ENCODE assay signal across 22 cellular contexts in genomic region chr6:119083007-119083406, GRCh38. TPM values are rescaled to one million over a fixed set of nuclear protein-coding genes. Genes with fewer than 3 reads are reported as not detected.
DNase-seq lines count a peak whose midpoint lies in the region; ATAC-seq, FAIRE-seq and TF ChIP-seq lines count a peak whose summit lies in the region.
"Had no signal": no experiment of that assay in that cellular context is flagged by ENCODE, and none has a peak within 500 bp of the region (broad histone marks: within the 10 kb centered on the region; RNA-seq: fewer than 3 reads in every experiment).

No MANE protein-coding gene starts in this region.

- H3K27ac ChIP-seq in HEK293 (ENCODE audit: extremely low read depth, low read depth, low read length), result no peak overlapping the region
- no peak overlapping the region for H3K27ac ChIP-seq in K562 (ENCODE audit: extremely low read depth, low read depth, low read length)
- no peak overlapping the region for H3K27ac ChIP-seq in mesenchymal stem cell (ENCODE audit: low read length, poor library complexity, severe bottlenecking)
- H3K27ac ChIP-seq in lower lobe of right lung, result no peak overlapping the region
- H3K27ac ChIP-seq: GM23248 had no signal

- no peak for TF ChIP-seq CTCF in activated CD8-positive, alpha-beta T cell treated with anti-CD3 and anti-CD28 coated beads for 36 hours (IDR thresholded peaks at IDR 0.05)
- TF ChIP-seq CTCF in HEK293 (tag by site-specific recombination; IDR thresholded peaks at IDR 0.05), result no peak
- TF ChIP-seq CTCF in K562 (IDR thresholded peaks at IDR 0.05 in 2 of 3, conservative IDR thresholded peaks at IDR 0.05 in 1 of 3; ENCODE audit: insufficient read depth in 2 of 3, low read depth in 1 of 3, low read length in 3 of 3), result no peak
- TF ChIP-seq CTCF in neural crest cell (conservative IDR thresholded peaks at IDR 0.05), result no peak
- no peak for TF ChIP-seq CTCF in lower lobe of right lung (IDR thresholded peaks at IDR 0.05)

- H3K18ac ChIP-seq in mesenchymal stem cell (ENCODE audit: low read depth in 1 of 2, low read length in 2 of 2), result no peak overlapping the region

- no peak overlapping the region for H2AFZ ChIP-seq in K562 (ENCODE audit: low read depth, low read length)
- no peak overlapping the region for H2AFZ ChIP-seq in mesenchymal stem cell (ENCODE audit: low read depth, low read length)
- H2AFZ ChIP-seq: GM23248 had no signal

- peaks cover 2% of the 10 kb centered on the region; the same call in 2 of the 3 replicates for H3K79me2 ChIP-seq in K562 (ENCODE audit: control insufficient read depth, insufficient read depth, low read length)

- no TSS peak for BruUV-seq in K562 (replicated peaks; lab: Mats Ljungman, UMichigan)

- no peak overlapping the region for H3K14ac ChIP-seq in mesenchymal stem cell (ENCODE audit: low read length in 2 of 2)

- no peak overlapping the region for H3K4ac ChIP-seq in mesenchymal stem cell (ENCODE audit: low read depth in 1 of 2, low read length in 2 of 2)

- intact Hi-C loops in activated CD8-positive, alpha-beta T cell treated with anti-CD3 and anti-CD28 coated beads for 36 hours (cut with micrococcal nuclease), result no loop called here
- intact Hi-C loops in K562 (cut with micrococcal nuclease), result no loop called here
- intact Hi-C loops in lower lobe of right lung (cut with DNase I), result no loop called here

- H2AK5ac ChIP-seq in mesenchymal stem cell (ENCODE audit: low read length, severe bottlenecking), result no peak overlapping the region

- 15% methylated on average over 5 of the region's 5 CpGs for WGBS in K562 (ENCODE audit: insufficient coverage, low coverage, missing lambda C conversion rate)
- 83% methylated on average over 5 of the region's 5 CpGs for WGBS in mesenchymal stem cell

- H3K4me3 Mint-ChIP-seq in activated CD8-positive, alpha-beta T cell treated with anti-CD3 and anti-CD28 coated beads for 36 hours, result no peak overlapping the region
- no peak overlapping the region for H3K4me3 Mint-ChIP-seq in activated CD8-positive, alpha-beta T cell treated with anti-CD3 and anti-CD28 coated beads, Interleukin-2, amount 10 ng/mL, durations not matched to agents 7 days and 5 days
- peak overlapping the region; percentile 65 for H3K4me3 Mint-ChIP-seq in neural crest cell
- H3K4me3 Mint-ChIP-seq: CD4-positive, alpha-beta memory T cell had no signal

- H3K9me3 Mint-ChIP-seq in activated CD8-positive, alpha-beta T cell treated with anti-CD3 and anti-CD28 coated beads for 36 hours, result peaks cover 15% of the 10 kb centered on the region
- peaks cover 8% of the 10 kb centered on the region for H3K9me3 Mint-ChIP-seq in activated CD8-positive, alpha-beta T cell treated with anti-CD3 and anti-CD28 coated beads, Interleukin-2, amount 10 ng/mL, durations not matched to agents 7 days and 5 days (ENCODE audit: insufficient read depth)
- H3K9me3 Mint-ChIP-seq in neural crest cell, result peaks cover 10% of the 10 kb centered on the region

- H3K36me3 Mint-ChIP-seq in activated CD8-positive, alpha-beta T cell treated with anti-CD3 and anti-CD28 coated beads for 36 hours (ENCODE audit: low read depth), result peaks cover 2% of the 10 kb centered on the region
- peaks cover 5% of the 10 kb centered on the region for H3K36me3 Mint-ChIP-seq in activated CD8-positive, alpha-beta T cell treated with anti-CD3 and anti-CD28 coated beads, Interleukin-2, amount 10 ng/mL, durations not matched to agents 7 days and 5 days (ENCODE audit: low read depth)
- peaks cover 16% of the 10 kb centered on the region for H3K36me3 Mint-ChIP-seq in neural crest cell (ENCODE audit: low read depth)

- peak; percentile 6 for DNase-seq in activated CD8-positive, alpha-beta T cell treated with anti-CD3 and anti-CD28 coated beads for 36 hours
- DNase-seq in activated CD8-positive, alpha-beta T cell treated with anti-CD3 and anti-CD28 coated beads, Interleukin-2, amount 10 ng/mL, durations not matched to agents 7 days and 5 days, result no peak
- DNase-seq in K562 (ENCODE audit: extremely low read depth in 1 of 4, low spot score in 3 of 4) (no peak), neural crest cell (ENCODE audit: low read depth, low spot score) (no peak), mesenchymal stem cell (no peak), lower lobe of right lung (no peak)
- DNase-seq: 8988T; C1 segment of cervical spinal cord; Calu3; CD4-positive, alpha-beta memory T cell; COR-L47; DMS53; DMS79 treated with DMSO at 0.1 percent for 48 hours; GF-D8; GM23248; H7; HCEC 1CT had no signal

- FAIRE-seq in K562 (lab: Jason Lieb, UNC), result no peak
- FAIRE-seq: GM12891, GM18507, H1 had no signal

- H4K20me1 ChIP-seq in K562 (replicated peaks; ENCODE audit: control insufficient read depth, insufficient read depth, low read length), result no peaks in the 10 kb centered on the region

- no peak overlapping the region for H4K8ac ChIP-seq in mesenchymal stem cell (ENCODE audit: low read length)

- H4K91ac ChIP-seq in mesenchymal stem cell (ENCODE audit: low read length), result no peak overlapping the region

- no peak for TF ChIP-seq RAD21 in K562 (CRISPR knock-in tag; conservative IDR thresholded peaks at IDR 0.05 in 1 of 2, IDR thresholded peaks at IDR 0.05 in 1 of 2)

- no peak overlapping the region for H3K9ac ChIP-seq in K562 (ENCODE audit: insufficient read depth in 1 of 2, low read depth in 2 of 2, low read length in 2 of 2)
- no peak overlapping the region for H3K9ac ChIP-seq in mesenchymal stem cell (ENCODE audit: low read length)
- H3K9ac ChIP-seq: GM23248 had no signal

- H2BK12ac ChIP-seq in mesenchymal stem cell (ENCODE audit: low read length in 2 of 2), result no peak overlapping the region

- no peaks in the 10 kb centered on the region for H3K9me3 ChIP-seq in HEK293 (ENCODE audit: control insufficient read depth, insufficient read depth, low read depth, low read length)
- H3K9me3 ChIP-seq in K562 (replicated peaks; ENCODE audit: control insufficient read depth, insufficient read depth, low read depth, low read length), result peaks cover 4% of the 10 kb centered on the region; the same call in 1 of the 2 replicates
- H3K9me3 ChIP-seq in mesenchymal stem cell (ENCODE audit: control insufficient read depth, low read length), result no peaks in the 10 kb centered on the region
- peaks cover 7% of the 10 kb centered on the region for H3K9me3 ChIP-seq in lower lobe of right lung

- CTCF ChIA-PET in activated CD8-positive, alpha-beta T cell treated with anti-CD3 and anti-CD28 coated beads for 36 hours (lab: Charles Lee), result no interaction called here
- CTCF ChIA-PET in activated CD8-positive, alpha-beta T cell treated with anti-CD3 and anti-CD28 coated beads, Interleukin-2, amount 10 ng/mL, durations not matched to agents 7 days and 5 days (lab: Charles Lee), result no interaction called here
- CTCF ChIA-PET in HEK293 (lab: Yijun Ruan, JAX) (no interaction called here), K562 (lab: Yijun Ruan, JAX; ENCODE audit: low intra/inter-chr PET ratio) (no interaction called here)

- H3K23ac ChIP-seq in mesenchymal stem cell (ENCODE audit: low read length in 2 of 2), result no peak overlapping the region

- no peak overlapping the region for H2BK120ac ChIP-seq in mesenchymal stem cell (ENCODE audit: low read depth, low read length)

- H3K36me3 ChIP-seq in HEK293 (ENCODE audit: control insufficient read depth in 2 of 2, insufficient read depth in 1 of 2, low read length in 2 of 2) (no peaks in the 10 kb centered on the region), K562 (ENCODE audit: control insufficient read depth, insufficient read depth, low read length) (no peaks in the 10 kb centered on the region), mesenchymal stem cell (ENCODE audit: control insufficient read depth in 1 of 2, insufficient read depth in 2 of 2, low read depth in 1 of 2, low read length in 2 of 2) (no peaks in the 10 kb centered on the region), lower lobe of right lung (no peaks in the 10 kb centered on the region)

- H3K27me3 ChIP-seq in K562 (ENCODE audit: control insufficient read depth in 2 of 2, insufficient read depth in 2 of 2, low read length in 2 of 2) (no peaks in the 10 kb centered on the region), mesenchymal stem cell (ENCODE audit: control insufficient read depth in 1 of 2, insufficient read depth in 1 of 2, low read length in 2 of 2) (peaks cover 0 to 12% of the 10 kb centered on the region in 2 experiments), lower lobe of right lung (ENCODE audit: low read depth) (no peaks in the 10 kb centered on the region)

- no peak overlapping the region for H3K4me2 ChIP-seq in K562 (ENCODE audit: insufficient read depth, low read length)
- H3K4me2 ChIP-seq in mesenchymal stem cell (ENCODE audit: low read length, poor library complexity, severe bottlenecking), result no peak overlapping the region

- TF ChIP-seq EP300 in K562 (IDR thresholded peaks at IDR 0.05; ENCODE audit: low read length), result no peak

- H3K4me1 Mint-ChIP-seq in activated CD8-positive, alpha-beta T cell treated with anti-CD3 and anti-CD28 coated beads for 36 hours (ENCODE audit: low read depth), result peaks cover 9% of the 10 kb centered on the region
- H3K4me1 Mint-ChIP-seq in activated CD8-positive, alpha-beta T cell treated with anti-CD3 and anti-CD28 coated beads, Interleukin-2, amount 10 ng/mL, durations not matched to agents 7 days and 5 days (ENCODE audit: low read depth), result peaks cover 2% of the 10 kb centered on the region
- H3K4me1 Mint-ChIP-seq in neural crest cell, result peaks cover 9% of the 10 kb centered on the region

- no peaks in the 10 kb centered on the region for H3K9me1 ChIP-seq in K562 (ENCODE audit: control insufficient read depth, insufficient read depth, low read length)

- TF ChIP-seq POLR2A in K562 (conservative IDR thresholded peaks at IDR 0.05), result no peak

- H2BK5ac ChIP-seq in mesenchymal stem cell (ENCODE audit: low read depth, low read length, poor library complexity, severe bottlenecking), result no peak overlapping the region

- POLR2A ChIA-PET in activated CD8-positive, alpha-beta T cell treated with anti-CD3 and anti-CD28 coated beads for 36 hours (lab: Charles Lee), result no interaction called here
- POLR2A ChIA-PET in activated CD8-positive, alpha-beta T cell treated with anti-CD3 and anti-CD28 coated beads, Interleukin-2, amount 10 ng/mL, durations not matched to agents 7 days and 5 days (lab: Charles Lee), result no interaction called here
- POLR2A ChIA-PET in HEK293 (lab: Yijun Ruan, JAX), result no interaction called here
- POLR2A ChIA-PET in K562 (lab: Yijun Ruan, JAX), result no interaction called here

- H3K4me3 ChIP-seq in HEK293 (ENCODE audit: low read depth, low read length), result no peak overlapping the region
- no peak overlapping the region for H3K4me3 ChIP-seq in K562
- H3K4me3 ChIP-seq in mesenchymal stem cell (ENCODE audit: insufficient read depth in 1 of 2, low read depth in 1 of 2, low read length in 2 of 2), result no peak overlapping the region
- H3K4me3 ChIP-seq in lower lobe of right lung, result no peak overlapping the region
- H3K4me3 ChIP-seq: GM23248 had no signal

- no peaks in the 10 kb centered on the region for H3K4me1 ChIP-seq in HEK293 (ENCODE audit: control insufficient read depth, insufficient read depth, low read length)
- H3K4me1 ChIP-seq in K562 (replicated peaks in 1 of 2; ENCODE audit: control insufficient read depth in 2 of 2, insufficient read depth in 2 of 2, low read length in 2 of 2), result peaks cover 8 to 10% of the 10 kb centered on the region in 2 experiments; a peak in 3 of 5 replicates
- H3K4me1 ChIP-seq in mesenchymal stem cell (ENCODE audit: control insufficient read depth, insufficient read depth, low read depth, low read length), result peaks cover 6% of the 10 kb centered on the region
- peaks cover 14% of the 10 kb centered on the region for H3K4me1 ChIP-seq in lower lobe of right lung

- in situ Hi-C loops in K562 (cut with MboI), result no loop called here

- H2BK15ac ChIP-seq in mesenchymal stem cell (ENCODE audit: low read depth, poor library complexity, severe bottlenecking), result no peak overlapping the region

- H3K27me3 Mint-ChIP-seq in activated CD8-positive, alpha-beta T cell treated with anti-CD3 and anti-CD28 coated beads for 36 hours, result peaks cover 3% of the 10 kb centered on the region
- peaks cover 28% of the 10 kb centered on the region for H3K27me3 Mint-ChIP-seq in activated CD8-positive, alpha-beta T cell treated with anti-CD3 and anti-CD28 coated beads, Interleukin-2, amount 10 ng/mL, durations not matched to agents 7 days and 5 days (ENCODE audit: low read depth)
- peaks cover 27% of the 10 kb centered on the region for H3K27me3 Mint-ChIP-seq in neural crest cell (ENCODE audit: low read depth)

- H3K27ac Mint-ChIP-seq in activated CD8-positive, alpha-beta T cell treated with anti-CD3 and anti-CD28 coated beads for 36 hours, result no peak overlapping the region
- H3K27ac Mint-ChIP-seq in activated CD8-positive, alpha-beta T cell treated with anti-CD3 and anti-CD28 coated beads, Interleukin-2, amount 10 ng/mL, durations not matched to agents 7 days and 5 days, result no peak overlapping the region
- no peak overlapping the region for H3K27ac Mint-ChIP-seq in neural crest cell (ENCODE audit: unreplicated experiment)
- H3K27ac Mint-ChIP-seq: CD4-positive, alpha-beta memory T cell had no signal

- no peaks in the 10 kb centered on the region for H3K79me1 ChIP-seq in mesenchymal stem cell (replicated peaks; ENCODE audit: low read length, poor library complexity, severe bottlenecking)

- no peak for ATAC-seq in activated CD8-positive, alpha-beta T cell treated with anti-CD3 and anti-CD28 coated beads for 36 hours
- ATAC-seq in activated CD8-positive, alpha-beta T cell treated with anti-CD3 and anti-CD28 coated beads, Interleukin-2, amount 10 ng/mL, durations not matched to agents 7 days and 5 days, result no peak
- ATAC-seq in K562 (no peak), lower lobe of right lung (no peak)

RNA-seq across cellular contexts. Expression of gene FAM184A, which starts 4.5 kb away (rescaled TPM):
- 1 to 10 TPM; 3.2 to 4.8 TPM for total RNA-seq in activated CD8-positive, alpha-beta T cell treated with anti-CD3 and anti-CD28 coated beads for 36 hours
- 1 to 10 TPM; 2.2 to 2.7 TPM for total RNA-seq in activated CD8-positive, alpha-beta T cell treated with anti-CD3 and anti-CD28 coated beads, Interleukin-2, amount 10 ng/mL, durations not matched to agents 7 days and 5 days
- total RNA-seq in K562 (2011; cell fraction: chromatin; rRNA removed; ENCODE audit: low replicate concordance), result 4.1 and 23.9 TPM in 2 replicates
- 2.7 and 4.9 TPM in 2 replicates for total RNA-seq in K562 (2011; cell fraction: nucleolus; rRNA removed)
- 8.4 and 13.0 TPM in 2 replicates for total RNA-seq in K562 (2011; cell fraction: nucleoplasm; rRNA removed)
- total RNA-seq in K562 (2014; rRNA removed), result 7.8 and 8.4 TPM in 2 replicates
- 16.8 and 18.7 TPM in 2 replicates for total RNA-seq in K562 (2014; rRNA removed; fragmentation: Illumina TruSeq; extraction: Trizol)
- total RNA-seq in K562 (2015; rRNA removed; fragmentation: Illumina TruSeq; extraction: Trizol), result 15.1 and 15.7 TPM in 2 replicates
- total RNA-seq in K562 (2021), result 9.5 and 13.6 TPM in 2 replicates
- 10.7 and 13.1 TPM in 2 replicates for polyA plus RNA-seq in K562 (2011; rRNA removed)
- 1.9 and 4.1 TPM in 2 replicates for polyA plus RNA-seq in K562 (2011; cell fraction: cytosol; rRNA removed)
- polyA plus RNA-seq in K562 (2011; cell fraction: nucleus; rRNA removed), result 13.8 and 14.7 TPM in 2 replicates
- polyA plus RNA-seq in K562 (2012), result 6.3 and 8.8 TPM in 2 replicates
- 11.2 and 15.1 TPM in 2 replicates for polyA plus RNA-seq in K562 (2014; fragmentation: Illumina TruSeq; extraction: Trizol)
- polyA plus RNA-seq in K562 (2014; fragmentation: Nextera tagmentation; extraction: Ambion mirVana), result 1 to 10 TPM; 6.4 to 9.3 TPM
- polyA plus RNA-seq in K562 (2014; rRNA removed), result 9.9 and 10.1 TPM in 2 replicates
- 10.7 and 12.1 TPM in 2 replicates for polyA minus RNA-seq in K562 (2011; rRNA and poly(A)+ RNA removed)
- polyA minus RNA-seq in K562 (2011; cell fraction: cytosol; rRNA and poly(A)+ RNA removed), result 3.3 and 6.6 TPM in 2 replicates
- 13.3 and 16.1 TPM in 2 replicates for polyA minus RNA-seq in K562 (2011; cell fraction: nucleus; rRNA and poly(A)+ RNA removed)
- total RNA-seq in neural crest cell, result 7.6 and 7.8 TPM in 2 replicates
- polyA plus RNA-seq in mesenchymal stem cell (2013, experiment 1 of 2), result 0.22 TPM
- polyA plus RNA-seq in mesenchymal stem cell (2013, experiment 2 of 2), result 0.19 TPM
- total RNA-seq in lower lobe of right lung, result 15.9 TPM
- total RNA-seq: GM23248 had no signal
- polyA plus RNA-seq: BJ had no signal
